8 cellular contexts compared by ENCODE assay signal in genomic region chr16:57039148-57039812, GRCh38. TPM values are rescaled to one million over a fixed set of nuclear protein-coding genes. Genes with fewer than 3 reads are reported as not detected.
DNase-seq lines count a peak whose midpoint lies in the region; TF ChIP-seq lines count a peak whose summit lies in the region.

No MANE protein-coding gene starts in this region.

- H2AK5ac ChIP-seq in neuronal stem cell (ENCODE audit: low read depth, low read length): no peak overlapping the region

- H3K36me3 Mint-ChIP-seq in activated naive CD8-positive, alpha-beta T cell treated with anti-CD3 and anti-CD28 coated beads for 36 hours: peaks cover 71% of the 10 kb centered on the region

- H4K91ac ChIP-seq in neuronal stem cell (ENCODE audit: low read depth, low read length, poor library complexity): no peak overlapping the region

- no peaks in the 10 kb centered on the region for H3K9me3 Mint-ChIP-seq in activated naive CD8-positive, alpha-beta T cell treated with anti-CD3 and anti-CD28 coated beads for 36 hours

- H3K27me3 ChIP-seq in neuronal stem cell (ENCODE audit: control insufficient read depth in 3 of 3, insufficient read depth in 3 of 3, low read depth in 1 of 3, low read length in 3 of 3): peaks cover 0 to 23% (median 0%) of the 10 kb centered on the region in 3 experiments
- no peaks in the 10 kb centered on the region for H3K27me3 ChIP-seq in HAP-1 (ENCODE audit: low read depth)

- H3K27ac Mint-ChIP-seq in activated naive CD8-positive, alpha-beta T cell treated with anti-CD3 and anti-CD28 coated beads for 36 hours: peak overlapping the region; percentile 96

- H3K4me3 ChIP-seq in neuronal stem cell (ENCODE audit: low read length in 2 of 2): no peak overlapping the region
- no peak overlapping the region for H3K4me3 ChIP-seq in HAP-1

- no peak overlapping the region for H2BK12ac ChIP-seq in neuronal stem cell (ENCODE audit: low read length)

- H3K27ac ChIP-seq in neuronal stem cell (replicated peaks; ENCODE audit: low read length): no peak overlapping the region

- no peaks in the 10 kb centered on the region for H3K27me3 Mint-ChIP-seq in activated naive CD8-positive, alpha-beta T cell treated with anti-CD3 and anti-CD28 coated beads for 36 hours

- H3K14ac ChIP-seq in neuronal stem cell (ENCODE audit: low read length): no peak overlapping the region

- no peak overlapping the region for H4K8ac ChIP-seq in neuronal stem cell (ENCODE audit: low read depth, low read length)

- H3K4me2 ChIP-seq in neuronal stem cell (ENCODE audit: insufficient read depth, low read length, poor library complexity, severe bottlenecking): no peak overlapping the region

- H3K79me1 ChIP-seq in neuronal stem cell (ENCODE audit: low read depth, low read length): no peaks in the 10 kb centered on the region

- H2BK120ac ChIP-seq in neuronal stem cell (ENCODE audit: low read depth, low read length): no peak overlapping the region

- in situ Hi-C loops in HAP-1 (cut with MboI; ENCODE audit: low sequenced_read_pairs): no loop called here

- no peak overlapping the region for H3K9ac ChIP-seq in neuronal stem cell (ENCODE audit: low read depth, low read length, poor library complexity)

- peak overlapping the region; percentile 69 for H3K4me3 Mint-ChIP-seq in activated naive CD8-positive, alpha-beta T cell treated with anti-CD3 and anti-CD28 coated beads for 36 hours

- TF ChIP-seq CTCF in GM10266 (IDR thresholded peaks at IDR 0.05; ENCODE audit: control insufficient read depth, insufficient read depth, low read depth, missing control alignments): no peak

- H3K4ac ChIP-seq in neuronal stem cell (ENCODE audit: low read length): no peak overlapping the region

- no peak overlapping the region for H2BK15ac ChIP-seq in neuronal stem cell (ENCODE audit: low read length)

- peaks cover 89% of the 10 kb centered on the region for H3K4me1 Mint-ChIP-seq in activated naive CD8-positive, alpha-beta T cell treated with anti-CD3 and anti-CD28 coated beads for 36 hours

- H2BK5ac ChIP-seq in neuronal stem cell (ENCODE audit: low read length): no peak overlapping the region

- H3K23ac ChIP-seq in neuronal stem cell (ENCODE audit: low read depth, low read length, poor library complexity): no peak overlapping the region

- DNase-seq in GM10266 (ENCODE audit: extremely low spot score) (peak; percentile 31), HS-5 (ENCODE audit: low read depth) (peak; percentile 61), neuronal stem cell (ENCODE audit: low spot score) (no peak), DMS 273 treated with DMSO at 0.1 percent for 48 hours (lab: John Stamatoyannopoulos, UW) (no peak), NCI-H2171 treated with DMSO at 0.1 percent for 48 hours (lab: John Stamatoyannopoulos, UW) (no peak), COLO829 (ENCODE audit: low spot score) (no peak), HAP-1 (ENCODE audit: low spot score in 2 of 2) (no peak)
- peak; percentile 50 for DNase-seq in activated naive CD8-positive, alpha-beta T cell treated with anti-CD3 and anti-CD28 coated beads for 36 hours

- H3K9me3 ChIP-seq in neuronal stem cell (replicated peaks in 1 of 2; ENCODE audit: control insufficient read depth in 2 of 2, insufficient read depth in 1 of 2, low read depth in 1 of 2, low read length in 2 of 2) (peaks cover 2 to 4% of the 10 kb centered on the region in 2 donors), HAP-1 (no peaks in the 10 kb centered on the region; the same call in 1 of the 2 replicates)

- H3K36me3 ChIP-seq in neuronal stem cell (replicated peaks in 1 of 2; ENCODE audit: control insufficient read depth in 2 of 2, insufficient read depth in 2 of 2, low read length in 2 of 2) (no peaks in the 10 kb centered on the region), HAP-1 (replicated peaks) (no peaks in the 10 kb centered on the region)

- H2AFZ ChIP-seq in neuronal stem cell (ENCODE audit: low read length): peak overlapping the region; percentile 74

- no peaks in the 10 kb centered on the region for H3K4me1 ChIP-seq in neuronal stem cell (ENCODE audit: control insufficient read depth in 2 of 2, insufficient read depth in 1 of 2, low read depth in 1 of 2, low read length in 2 of 2)
- no peaks in the 10 kb centered on the region for H3K4me1 ChIP-seq in HAP-1

- H3K18ac ChIP-seq in neuronal stem cell (ENCODE audit: low read length): no peak overlapping the region

- no CpG with 5 or more reads among the region's 5 CpGs for WGBS in neuronal stem cell (ENCODE audit: extremely low coverage in 2 of 2, insufficient read length in 2 of 2, insufficient replicate concordance in 1 of 2), 2 donors

RNA-seq across cellular contexts. Expression of gene NLRC5, which starts 49.9 kb away (rescaled TPM):
- total RNA-seq in activated naive CD8-positive, alpha-beta T cell treated with anti-CD3 and anti-CD28 coated beads for 36 hours: 100 to 1,000 TPM; 142 to 151 TPM
- polyA plus RNA-seq in neuronal stem cell (2013, experiment 1 of 2): 0.06 TPM
- polyA plus RNA-seq in neuronal stem cell (2013, experiment 2 of 2): 0.39 TPM

RNA-seq across cellular contexts. Expression of gene CPNE2, which starts 53.1 kb away (rescaled TPM):
- total RNA-seq in activated naive CD8-positive, alpha-beta T cell treated with anti-CD3 and anti-CD28 coated beads for 36 hours: 10 to 100 TPM; 10.4 TPM
- 60.5 TPM for polyA plus RNA-seq in neuronal stem cell (2013, experiment 1 of 2)
- polyA plus RNA-seq in neuronal stem cell (2013, experiment 2 of 2): 61.7 TPM

Comparison
In these comparisons a context has a peak if more than half of its experiments do, and no peak if none do; other contexts are left out.
1. DNase-seq: peak in GM10266 (single experiment), HS-5 (single experiment) and activated naive CD8-positive, alpha-beta T cell treated with anti-CD3 and anti-CD28 coated beads for 36 hours (single experiment); none in neuronal stem cell (single experiment), DMS 273 treated with DMSO at 0.1 percent for 48 hours (single experiment), NCI-H2171 treated with DMSO at 0.1 percent for 48 hours (single experiment), COLO829 (single experiment) and HAP-1 (0 of 2).